26 cellular contexts compared by ENCODE assay signal in genomic region chr15:38021259-38021658, GRCh38.
DNase-seq lines count a peak whose midpoint lies in the region; ATAC-seq, FAIRE-seq and TF ChIP-seq lines count a peak whose summit lies in the region.
"Had no signal": no experiment of that assay in that cellular context is flagged by ENCODE, and none has a peak within 500 bp of the region (broad histone marks: within the 10 kb centered on the region; RNA-seq: fewer than 3 reads in every experiment).

No MANE protein-coding gene starts in this region.

- SMC1A ChIA-PET in GM12878 (lab: Charles Lee; ENCODE audit: uncharacterized antibody, unreplicated experiment), result interaction anchor here (0.8 to 4.3 kb wide), 20 partner anchors 8 to 679 kb away, joined by 3 to 24 read pairs (median 5); no protein-coding TSS in a partner anchor

- no peak overlapping the region for H2AFZ ChIP-seq in GM12878 (ENCODE audit: control insufficient read depth, low read depth, low read length)

- H3K4me1 ChIP-seq in GM12878 (ENCODE audit: control insufficient read depth, insufficient read depth, low read length) (no peaks in the 10 kb centered on the region), sigmoid colon (no peaks in the 10 kb centered on the region)
- H3K4me1 ChIP-seq: adrenal gland, BE2C, body of pancreas, gastroesophageal sphincter, left ventricle myocardium inferior, Peyer's patch, right lobe of liver had no signal

- peak; percentile 69 for ATAC-seq in GM18511 (IDR thresholded peaks at IDR 0.05; ENCODE audit: unreplicated experiment)
- peak; percentile 68 for ATAC-seq in GM19463 (IDR thresholded peaks at IDR 0.05; ENCODE audit: unreplicated experiment)
- ATAC-seq in HG03060 (IDR thresholded peaks at IDR 0.05; ENCODE audit: low read depth, unreplicated experiment), result peak; percentile 72
- peak; percentile 73 for ATAC-seq in GM12878
- ATAC-seq: body of pancreas, gastroesophageal sphincter, right lobe of liver had no signal

- in situ Hi-C loops in GM12878 (cut with MboI), result no loop called here

- H3K27me3 ChIP-seq in GM12878 (replicated peaks in 1 of 2; ENCODE audit: control insufficient read depth in 2 of 2, insufficient read depth in 2 of 2, low read length in 1 of 2) (no peaks in the 10 kb centered on the region), MG63 (no peaks in the 10 kb centered on the region), sigmoid colon (no peaks in the 10 kb centered on the region)
- H3K27me3 ChIP-seq: adrenal gland, BE2C, body of pancreas, gastroesophageal sphincter, Peyer's patch, right lobe of liver had no signal

- CTCF ChIA-PET in GM12878 (lab: Yijun Ruan, JAX), result interaction anchor here (0.6 to 3.2 kb wide), 12 partner anchors 9 to 669 kb away, joined by 3 to 11 read pairs (median 4); no protein-coding TSS in a partner anchor

- POLR2A ChIA-PET in GM12878 (lab: Charles Lee), result interaction anchor here (1.0 to 1.4 kb wide), 4 partner anchors 9 to 40 kb away, joined by 3 to 4 read pairs (median 3); no protein-coding TSS in a partner anchor

- intact Hi-C loops in GM12878 (cut with micrococcal nuclease; ENCODE audit: unreplicated experiment) (loop anchor here (5.0 kb wide), 1 partner anchor 41 kb away; no protein-coding TSS in a partner anchor), sigmoid colon (cut with DNase I) (no loop called here)

- BruUV-seq in GM12878 (replicated peaks; lab: Mats Ljungman, UMichigan), result no TSS peak

- peak; percentile 51 to 64; a peak in 3 of 4 replicates for TF ChIP-seq EP300 in GM12878 (IDR thresholded peaks at IDR 0.05; ENCODE audit: borderline replicate concordance in 1 of 2, control insufficient read depth in 1 of 2, low read depth in 2 of 2, low read length in 2 of 2)
- no peak for TF ChIP-seq EP300 in sigmoid colon (IDR thresholded peaks at IDR 0.05)

- TF ChIP-seq CTCF in GM12878 (IDR thresholded peaks at IDR 0.05 in 2 of 3, conservative IDR thresholded peaks at IDR 0.05 in 1 of 3; ENCODE audit: control insufficient read depth in 2 of 3, extremely low read depth in 1 of 3, insufficient read depth in 1 of 3, low read depth in 3 of 3, low read length in 3 of 3), result no peak
- TF ChIP-seq CTCF in sigmoid colon (IDR thresholded peaks at IDR 0.05), result no peak

- H3K9ac ChIP-seq in GM12878 (ENCODE audit: control insufficient read depth, insufficient read depth, low read length), result no peak overlapping the region

- DNase-seq in GM12878 (ENCODE audit: low read depth, low spot score) (no peak), dedifferentiated amniotic fluid mesenchymal stem cell (ENCODE audit: extremely low spot score) (no peak), T-helper 2 cell (no peak), MG63 (no peak), sigmoid colon (no peak)
- DNase-seq: ACHN; activated CD4-positive, alpha-beta T cell treated with anti-CD3 and anti-CD28 coated beads, Interleukin-2, amount 10 ng/mL, durations not matched to agents 7 days and 5 days; activated naive CD4-positive, alpha-beta T cell; activated T-cell treated with anti-CD3 and anti-CD28 coated beads, Interleukin-2, amount 50 U/mL, for 48 hours; adrenal gland; BE2C; body of pancreas; GOT3; hippocampal formation; left ventricle myocardium inferior; NCI-H1694 treated with DMSO at 0.1 percent for 48 hours; NCI-H526; Peyer's patch; right lobe of liver; SIG-M5; stimulated activated naive CD4-positive, alpha-beta T cell treated with Interleukin-2 at 50 U/mL for 16 hours had no signal

- no peaks in the 10 kb centered on the region for H4K20me1 ChIP-seq in GM12878 (ENCODE audit: control insufficient read depth, insufficient read depth)

- no peak for TF ChIP-seq RAD21 in GM12878 (IDR thresholded peaks at IDR 0.05; ENCODE audit: insufficient read depth, low read depth, low read length)

- FAIRE-seq in GM12878 (lab: Jason Lieb, UNC), result no peak
- FAIRE-seq: endothelial cell of umbilical vein had no signal

- H3K4me3 ChIP-seq in GM12878, result no peak overlapping the region
- H3K4me3 ChIP-seq in MG63, result no peak overlapping the region
- no peak overlapping the region for H3K4me3 ChIP-seq in sigmoid colon
- H3K4me3 ChIP-seq: adrenal gland, body of pancreas, gastroesophageal sphincter, left ventricle myocardium inferior, Peyer's patch, right lobe of liver had no signal

- TF ChIP-seq POLR2A in GM12878 (IDR thresholded peaks at IDR 0.05; ENCODE audit: low read depth, low read length), result no peak
- TF ChIP-seq POLR2A in sigmoid colon (IDR thresholded peaks at IDR 0.05), result no peak

- H3K4me2 ChIP-seq in GM12878 (ENCODE audit: control insufficient read depth, insufficient read depth), result no peak overlapping the region

- H3K9me3 ChIP-seq in GM12878 (replicated peaks; ENCODE audit: control insufficient read depth, insufficient read depth, low read length) (no peaks in the 10 kb centered on the region; the same call in 2 of the 3 replicates), MG63 (no peaks in the 10 kb centered on the region), sigmoid colon (no peaks in the 10 kb centered on the region)
- H3K9me3 ChIP-seq: adrenal gland, BE2C, body of pancreas, gastroesophageal sphincter, Peyer's patch, right lobe of liver had no signal

- H3K79me2 ChIP-seq in GM12878 (ENCODE audit: control insufficient read depth, insufficient read depth, low read length), result no peaks in the 10 kb centered on the region

- H3K36me3 ChIP-seq in GM12878 (ENCODE audit: control insufficient read depth in 2 of 2, insufficient read depth in 2 of 2, low read length in 1 of 2) (no peaks in the 10 kb centered on the region), MG63 (no peaks in the 10 kb centered on the region), sigmoid colon (no peaks in the 10 kb centered on the region)
- H3K36me3 ChIP-seq: adrenal gland, BE2C, gastroesophageal sphincter, left ventricle myocardium inferior, Peyer's patch, right lobe of liver had no signal

- H3K27ac ChIP-seq in GM12878 (ENCODE audit: control insufficient read depth, insufficient read depth), result no peak overlapping the region
- no peak overlapping the region for H3K27ac ChIP-seq in sigmoid colon
- H3K27ac ChIP-seq: adrenal gland, body of pancreas, gastroesophageal sphincter, left ventricle myocardium inferior, Peyer's patch, right lobe of liver had no signal

- RAD21 ChIA-PET in GM12878 (lab: Charles Lee; ENCODE audit: unreplicated experiment), result interaction anchor here (1.0 to 2.3 kb wide), 6 partner anchors 14 to 280 kb away, joined by 3 to 12 read pairs (median 5); no protein-coding TSS in a partner anchor

- 75% methylated on average over 1 of the region's 1 CpG for WGBS in GM12878 (ENCODE audit: insufficient coverage, insufficient replicate concordance, low lambda C conversion rate, missing lambda C conversion rate)
- WGBS in sigmoid colon, 2 donors, result 80 to 89% methylated on average over 1 of the region's 1 CpG

TF ChIP-seq in GM12878, 131 proteins besides CTCF, POLR2A, EP300 and RAD21 (continues in another document):
- TF ChIP-seq ZNF622 (IDR thresholded peaks at IDR 0.05) (no peak), BMI1 (IDR thresholded peaks at IDR 0.05; ENCODE audit: borderline replicate concordance) (no peak), BACH1 (IDR thresholded peaks at IDR 0.05; ENCODE audit: borderline replicate concordance) (no peak), ZBTB11 (CRISPR knock-in tag; IDR thresholded peaks at IDR 0.05) (no peak), BRCA1 (IDR thresholded peaks at IDR 0.05; ENCODE audit: low read depth, low read length) (no peak), BCLAF1 (IDR thresholded peaks at IDR 0.05) (no peak), ZZZ3 (IDR thresholded peaks at IDR 0.05; ENCODE audit: control insufficient read depth, insufficient read length, low read depth) (no peak), SUZ12 (IDR thresholded peaks at IDR 0.05; ENCODE audit: unreplicated experiment) (no peak), POLR2AphosphoS5 (IDR thresholded peaks at IDR 0.05; ENCODE audit: low read length) (no peak)
